In the genomic region with DNA sequence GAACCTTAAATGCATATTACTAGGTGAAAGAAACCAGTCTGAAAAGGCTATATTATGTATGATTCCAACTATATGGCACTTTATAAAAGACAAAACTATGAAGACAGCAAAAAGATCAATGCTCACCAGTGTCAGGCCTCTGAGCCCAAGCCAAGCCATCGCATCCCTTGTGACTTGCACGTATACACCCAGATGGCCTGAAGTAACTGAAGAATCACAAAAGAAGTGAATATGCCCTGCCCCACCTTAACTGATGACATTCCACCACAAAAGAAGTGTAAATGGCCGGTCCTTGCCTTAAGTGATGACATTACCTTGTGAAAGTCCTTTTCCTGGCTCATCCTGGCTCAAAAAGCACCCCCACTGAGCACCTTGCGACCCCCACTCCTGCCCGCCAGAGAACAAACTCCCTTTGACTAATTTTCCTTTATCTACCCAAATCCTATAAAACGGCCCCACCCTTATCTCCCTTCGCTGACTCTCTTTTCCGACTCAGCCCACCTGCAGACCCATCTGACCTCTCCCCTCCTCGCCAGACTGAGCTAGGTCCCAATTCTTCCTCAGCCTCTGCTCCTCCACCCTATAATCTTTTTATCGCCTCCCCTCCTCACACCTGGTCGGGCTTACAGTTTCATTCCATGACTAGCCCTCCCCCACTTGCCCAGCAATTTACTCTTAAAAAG, we compare ENCODE assay signal across 6 cellular contexts.
DNase-seq lines count a peak whose midpoint lies in the region; ATAC-seq and TF ChIP-seq lines count a peak whose summit lies in the region.
"Not testable (repeated sequence)": the region's sequence is repeated elsewhere in the genome, so short reads cannot be mapped to it uniquely, and the experiment has no call there.

No MANE protein-coding gene starts in this region.

- peaks cover 82% of the 10 kb centered on the region for H3K4me1 Mint-ChIP-seq in WTC11

- H3K36me3 Mint-ChIP-seq in WTC11, result peaks cover 29% of the 10 kb centered on the region

- not testable (repeated sequence) for H3K9me3 ChIP-seq in ES-I3 (ENCODE audit: control insufficient read depth, insufficient read depth, low read length); HUES48 (ENCODE audit: control insufficient read depth, insufficient read depth, low read length); iPS-15b (ENCODE audit: control insufficient read depth, insufficient read depth, low read length)

- peak overlapping the region; percentile 69 for H3K4me3 ChIP-seq in HUES48 (ENCODE audit: low read depth, low read length)
- peak overlapping the region; percentile 53 for H3K4me3 ChIP-seq in iPS-15b (ENCODE audit: low read depth, low read length)

- POLR2A ChIA-PET in WTC11 (lab: Charles Lee), result not testable (repeated sequence)

- peak overlapping the region; percentile 100 for H3K27ac Mint-ChIP-seq in WTC11

- DNase-seq in WTC11 (ENCODE audit: low spot score) (peak; percentile 60), iPS DF 19.7 (ENCODE audit: low read depth, low spot score) (peak; percentile 61), islet precursor cell (peak; percentile 45)

- peak overlapping the region; percentile 100 for H3K27ac ChIP-seq in HUES48 (ENCODE audit: low read depth, low read length)

- H3K36me3 ChIP-seq in ES-I3 (ENCODE audit: insufficient read depth, low read length); HUES48 (ENCODE audit: control insufficient read depth, insufficient read depth, low read length); iPS-15b (ENCODE audit: control insufficient read depth, insufficient read depth, low read length): not testable (repeated sequence)

- H3K9ac ChIP-seq in ES-I3 (ENCODE audit: low read depth, low read length), result peak overlapping the region; percentile 60
- peak overlapping the region; percentile 89 for H3K9ac ChIP-seq in HUES48 (ENCODE audit: low read depth, low read length)
- peak overlapping the region; percentile 85 for H3K9ac ChIP-seq in iPS-15b (ENCODE audit: low read depth, low read length)

- not testable (repeated sequence) for H3K27me3 Mint-ChIP-seq in WTC11 (ENCODE audit: low read depth)

- TF ChIP-seq CTCF in WTC11 (IDR thresholded peaks at IDR 0.05), result not testable (repeated sequence)

- H3K9me3 Mint-ChIP-seq in WTC11, result peaks cover 11% of the 10 kb centered on the region

- peaks cover 14% of the 10 kb centered on the region for H3K4me1 ChIP-seq in ES-I3 (ENCODE audit: insufficient read depth, low read length)
- peaks cover 48% of the 10 kb centered on the region for H3K4me1 ChIP-seq in HUES48 (ENCODE audit: control insufficient read depth, insufficient read depth, low read length)
- H3K4me1 ChIP-seq in iPS-15b (ENCODE audit: control insufficient read depth, insufficient read depth, low read length), result peaks cover 23% of the 10 kb centered on the region

- H3K4me3 Mint-ChIP-seq in WTC11, result peak overlapping the region; percentile 79

- CTCF ChIA-PET in WTC11 (lab: Charles Lee), result not testable (repeated sequence)

- not testable (repeated sequence) for H3K27me3 ChIP-seq in HUES48 (ENCODE audit: control insufficient read depth, insufficient read depth, low read length); iPS-15b (ENCODE audit: control insufficient read depth, insufficient read depth, low read length)

- ATAC-seq in WTC11, result peak; percentile 93

TF ChIP-seq in WTC11, 78 proteins besides CTCF, POLR2A, EP300 and RAD21:
- peak; percentile 82 for TF ChIP-seq TEAD1 (CRISPR knock-in tag; IDR thresholded peaks at IDR 0.05)
- TF ChIP-seq, protein P1, sequence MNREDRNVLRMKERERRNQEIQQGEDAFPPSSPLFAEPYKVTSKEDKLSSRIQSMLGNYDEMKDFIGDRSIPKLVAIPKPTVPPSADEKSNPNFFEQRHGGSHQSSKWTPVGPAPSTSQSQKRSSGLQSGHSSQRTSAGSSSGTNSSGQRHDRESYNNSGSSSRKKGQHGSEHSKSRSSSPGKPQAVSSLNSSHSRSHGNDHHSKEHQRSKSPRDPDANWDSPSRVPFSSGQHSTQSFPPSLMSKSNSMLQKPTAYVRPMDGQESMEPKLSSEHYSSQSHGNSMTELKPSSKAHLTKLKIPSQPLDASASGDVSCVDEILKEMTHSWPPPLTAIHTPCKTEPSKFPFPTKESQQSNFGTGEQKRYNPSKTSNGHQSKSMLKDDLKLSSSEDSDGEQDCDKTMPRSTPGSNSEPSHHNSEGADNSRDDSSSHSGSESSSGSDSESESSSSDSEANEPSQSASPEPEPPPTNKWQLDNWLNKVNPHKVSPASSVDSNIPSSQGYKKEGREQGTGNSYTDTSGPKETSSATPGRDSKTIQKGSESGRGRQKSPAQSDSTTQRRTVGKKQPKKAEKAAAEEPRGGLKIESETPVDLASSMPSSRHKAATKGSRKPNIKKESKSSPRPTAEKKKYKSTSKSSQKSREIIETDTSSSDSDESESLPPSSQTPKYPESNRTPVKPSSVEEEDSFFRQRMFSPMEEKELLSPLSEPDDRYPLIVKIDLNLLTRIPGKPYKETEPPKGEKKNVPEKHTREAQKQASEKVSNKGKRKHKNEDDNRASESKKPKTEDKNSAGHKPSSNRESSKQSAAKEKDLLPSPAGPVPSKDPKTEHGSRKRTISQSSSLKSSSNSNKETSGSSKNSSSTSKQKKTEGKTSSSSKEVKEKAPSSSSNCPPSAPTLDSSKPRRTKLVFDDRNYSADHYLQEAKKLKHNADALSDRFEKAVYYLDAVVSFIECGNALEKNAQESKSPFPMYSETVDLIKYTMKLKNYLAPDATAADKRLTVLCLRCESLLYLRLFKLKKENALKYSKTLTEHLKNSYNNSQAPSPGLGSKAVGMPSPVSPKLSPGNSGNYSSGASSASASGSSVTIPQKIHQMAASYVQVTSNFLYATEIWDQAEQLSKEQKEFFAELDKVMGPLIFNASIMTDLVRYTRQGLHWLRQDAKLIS (CRISPR knock-in tag; IDR thresholded peaks at IDR 0.05; ENCODE audit: borderline replicate concordance), result peak; percentile 41; the same call in 1 of the 2 replicates

Comparison
In these comparisons a context has a peak if more than half of its experiments do, and no peak if none do; other contexts are left out.
1. Peak in every context shown above with its lines: DNase-seq, ATAC-seq, H3K4me3 ChIP-seq and H3K27ac ChIP-seq.